In the genomic region with DNA sequence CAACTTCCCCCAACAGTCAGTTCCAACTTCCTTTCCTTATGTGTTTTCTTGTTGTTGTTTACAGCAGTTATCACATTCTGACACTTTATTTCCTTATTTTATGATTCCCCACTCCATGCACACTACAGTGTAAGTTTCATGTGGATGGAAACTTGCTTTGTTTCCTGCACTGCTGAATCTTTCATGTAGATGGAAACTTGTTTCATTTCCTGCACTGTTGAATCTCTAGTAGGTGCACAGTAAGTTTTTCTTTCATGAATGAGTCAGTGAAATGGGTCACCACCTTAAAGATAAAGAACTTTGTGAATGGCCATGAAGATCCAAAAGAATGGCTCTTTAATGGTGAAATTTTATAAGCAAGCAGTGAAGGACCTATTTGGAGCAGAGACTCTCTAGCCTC, we compare ENCODE assay signal across 21 cellular contexts.
DNase-seq lines count a peak whose midpoint lies in the region; ATAC-seq, FAIRE-seq and TF ChIP-seq lines count a peak whose summit lies in the region.
"Had no signal": no experiment of that assay in that cellular context is flagged by ENCODE, and none has a peak within 500 bp of the region (broad histone marks: within the 10 kb centered on the region; RNA-seq: fewer than 3 reads in every experiment).

No MANE protein-coding gene starts in this region.

- no peak for ATAC-seq in K562
- no peak for ATAC-seq in stimulated activated effector memory CD8-positive, alpha-beta T cell treated with anti-CD3 and anti-CD28 coated beads, Interleukin-12 subunit alpha, Interleukin-12 subunit beta, amount 100 ng/mL, for 72 hours
- ATAC-seq: gastroesophageal sphincter, HepG2 had no signal

- intact Hi-C loops in K562 (cut with micrococcal nuclease), result no loop called here
- intact Hi-C loops in vagina (cut with DNase I), result no loop called here

- FAIRE-seq in K562 (lab: Jason Lieb, UNC), result no peak
- FAIRE-seq: HepG2 had no signal

- H4K20me1 ChIP-seq in OCI-LY1 (ENCODE audit: insufficient read depth, low read length), result no peaks in the 10 kb centered on the region
- no peaks in the 10 kb centered on the region for H4K20me1 ChIP-seq in K562 (replicated peaks; ENCODE audit: control insufficient read depth, insufficient read depth, low read length)

- no TSS peak for BruUV-seq in K562 (replicated peaks; lab: Mats Ljungman, UMichigan)

- H3K9ac ChIP-seq in OCI-LY1 (ENCODE audit: low read length), result no peak overlapping the region
- no peak overlapping the region for H3K9ac ChIP-seq in K562 (ENCODE audit: insufficient read depth in 1 of 2, low read depth in 2 of 2, low read length in 2 of 2)
- H3K9ac ChIP-seq: SK-N-SH had no signal

- TF ChIP-seq CTCF in GM06990 (IDR thresholded peaks at IDR 0.05; ENCODE audit: insufficient read depth, low read length, poor library complexity, severe bottlenecking) (no peak), OCI-LY1 (IDR thresholded peaks at IDR 0.05; ENCODE audit: low read length) (no peak), K562 (IDR thresholded peaks at IDR 0.05 in 2 of 3, conservative IDR thresholded peaks at IDR 0.05 in 1 of 3; ENCODE audit: insufficient read depth in 2 of 3, low read depth in 1 of 3, low read length in 3 of 3) (no peak), vagina (IDR thresholded peaks at IDR 0.05) (no peak)

- TF ChIP-seq POLR2A in K562 (conservative IDR thresholded peaks at IDR 0.05) (no peak), vagina (IDR thresholded peaks at IDR 0.05) (no peak)

- no peak overlapping the region for H3K4me3 ChIP-seq in GM06990 (replicated peaks; ENCODE audit: low read depth, low read length)
- H3K4me3 ChIP-seq in OCI-LY1 (ENCODE audit: low read depth, low read length, poor library complexity, severe bottlenecking), result no peak overlapping the region
- H3K4me3 ChIP-seq in K562, result no peak overlapping the region
- no peak overlapping the region for H3K4me3 ChIP-seq in vagina
- H3K4me3 ChIP-seq: esophagus muscularis mucosa, gastroesophageal sphincter, tibial artery had no signal

- no peak overlapping the region for H3K4me3 Mint-ChIP-seq in stimulated activated effector memory CD8-positive, alpha-beta T cell treated with anti-CD3 and anti-CD28 coated beads, Interleukin-12 subunit alpha, Interleukin-12 subunit beta, amount 100 ng/mL, for 72 hours
- H3K4me3 Mint-ChIP-seq: nephron had no signal

- H3K27ac ChIP-seq in OCI-LY1 (ENCODE audit: low read depth, low read length, poor library complexity, severe bottlenecking), result peak overlapping the region; percentile 9
- H3K27ac ChIP-seq in K562 (ENCODE audit: extremely low read depth, low read depth, low read length), result no peak overlapping the region
- no peak overlapping the region for H3K27ac ChIP-seq in vagina
- H3K27ac ChIP-seq: esophagus muscularis mucosa, gastroesophageal sphincter, tibial artery had no signal

- no peaks in the 10 kb centered on the region for H3K27me3 ChIP-seq in GM06990 (replicated peaks; ENCODE audit: control insufficient read depth, insufficient read depth, low read length)
- no peaks in the 10 kb centered on the region for H3K27me3 ChIP-seq in OCI-LY1 (ENCODE audit: insufficient read depth, low read length)
- H3K27me3 ChIP-seq in K562 (ENCODE audit: control insufficient read depth in 2 of 2, insufficient read depth in 2 of 2, low read length in 2 of 2), result no peaks in the 10 kb centered on the region
- H3K27me3 ChIP-seq in vagina, result no peaks in the 10 kb centered on the region
- H3K27me3 ChIP-seq: esophagus muscularis mucosa, gastroesophageal sphincter, tibial artery had no signal

- no peak for TF ChIP-seq EP300 in K562 (IDR thresholded peaks at IDR 0.05; ENCODE audit: low read length)

- DNase-seq in GM06990 (ENCODE audit: extremely low read depth, insufficient read length) (peak; percentile 30), K562 (ENCODE audit: extremely low read depth in 1 of 4, low spot score in 3 of 4) (no peak), vagina (ENCODE audit: extremely low spot score in 2 of 2) (no peak), occipital lobe (lab: John Stamatoyannopoulos, UW) (no peak), COLO668 (lab: John Stamatoyannopoulos, UW; ENCODE audit: unreplicated experiment) (no peak)
- DNase-seq in stimulated activated effector memory CD8-positive, alpha-beta T cell treated with anti-CD3 and anti-CD28 coated beads, Interleukin-12 subunit alpha, Interleukin-12 subunit beta, amount 100 ng/mL, for 72 hours (ENCODE audit: low spot score in 2 of 2), result no peak
- DNase-seq: activated CD4-positive, CD25-positive, alpha-beta regulatory T cell treated with anti-CD3 and anti-CD28 coated beads, Interleukin-2, amount 50 U/mL, for 72 hours; Caco-2; effector CD8-positive, alpha-beta T cell; HCEC 1CT; NCI-H1417; NCI-H510A; RPMI8226; SK-N-SH; tibial artery had no signal

- peaks cover 80% of the 10 kb centered on the region for H3K79me2 ChIP-seq in OCI-LY1 (ENCODE audit: insufficient read depth, low read length)
- peaks cover 35% of the 10 kb centered on the region for H3K79me2 ChIP-seq in K562 (ENCODE audit: control insufficient read depth, insufficient read depth, low read length)

- peaks cover 6% of the 10 kb centered on the region for H3K4me1 ChIP-seq in OCI-LY1 (ENCODE audit: insufficient read depth, low read length, severe bottlenecking)
- no peaks in the 10 kb centered on the region; a peak in 1 of 5 replicates for H3K4me1 ChIP-seq in K562 (replicated peaks in 1 of 2; ENCODE audit: control insufficient read depth in 2 of 2, insufficient read depth in 2 of 2, low read length in 2 of 2)
- peaks cover 12% of the 10 kb centered on the region for H3K4me1 ChIP-seq in vagina
- H3K4me1 ChIP-seq: Caco-2 had no signal

- in situ Hi-C loops in K562 (cut with MboI), result no loop called here

- H3K9me3 Mint-ChIP-seq in stimulated activated effector memory CD8-positive, alpha-beta T cell treated with anti-CD3 and anti-CD28 coated beads, Interleukin-12 subunit alpha, Interleukin-12 subunit beta, amount 100 ng/mL, for 72 hours, result peaks cover 3% of the 10 kb centered on the region

- H3K9me3 ChIP-seq in OCI-LY1 (ENCODE audit: low read length) (no peaks in the 10 kb centered on the region; the same call in 1 of the 2 replicates), K562 (replicated peaks; ENCODE audit: control insufficient read depth, insufficient read depth, low read depth, low read length) (no peaks in the 10 kb centered on the region), vagina (no peaks in the 10 kb centered on the region)
- H3K9me3 ChIP-seq: Caco-2, esophagus muscularis mucosa, gastroesophageal sphincter, SK-N-SH, tibial artery had no signal

- H3K9me1 ChIP-seq in K562 (ENCODE audit: control insufficient read depth, insufficient read depth, low read length), result no peaks in the 10 kb centered on the region

- H3K36me3 Mint-ChIP-seq in stimulated activated effector memory CD8-positive, alpha-beta T cell treated with anti-CD3 and anti-CD28 coated beads, Interleukin-12 subunit alpha, Interleukin-12 subunit beta, amount 100 ng/mL, for 72 hours, result peaks cover 2% of the 10 kb centered on the region

- peaks cover 63% of the 10 kb centered on the region for H3K4me1 Mint-ChIP-seq in stimulated activated effector memory CD8-positive, alpha-beta T cell treated with anti-CD3 and anti-CD28 coated beads, Interleukin-12 subunit alpha, Interleukin-12 subunit beta, amount 100 ng/mL, for 72 hours

- H3K36me3 ChIP-seq in GM06990 (ENCODE audit: control insufficient read depth, insufficient read depth, low read length) (no peaks in the 10 kb centered on the region; the same call in none of the 2 replicates), OCI-LY1 (ENCODE audit: insufficient read depth, low read length) (peaks cover 48% of the 10 kb centered on the region), K562 (ENCODE audit: control insufficient read depth, insufficient read depth, low read length) (no peaks in the 10 kb centered on the region), vagina (no peaks in the 10 kb centered on the region)
- H3K36me3 ChIP-seq: esophagus muscularis mucosa, gastroesophageal sphincter, tibial artery had no signal

- H3K4me2 ChIP-seq in OCI-LY1 (ENCODE audit: low read length) (no peak overlapping the region), K562 (ENCODE audit: insufficient read depth, low read length) (no peak overlapping the region)
- H3K4me2 ChIP-seq: SK-N-SH had no signal

- H3K27ac Mint-ChIP-seq in stimulated activated effector memory CD8-positive, alpha-beta T cell treated with anti-CD3 and anti-CD28 coated beads, Interleukin-12 subunit alpha, Interleukin-12 subunit beta, amount 100 ng/mL, for 72 hours, result peak overlapping the region; percentile 6
- H3K27ac Mint-ChIP-seq: nephron, progenitor cell of endocrine pancreas had no signal

- POLR2A ChIA-PET in K562 (lab: Yijun Ruan, JAX), result no interaction called here

- no peak overlapping the region for H2AFZ ChIP-seq in OCI-LY1 (ENCODE audit: low read length)
- no peak overlapping the region for H2AFZ ChIP-seq in K562 (ENCODE audit: low read depth, low read length)

- no peaks in the 10 kb centered on the region for H3F3A ChIP-seq in OCI-LY1 (ENCODE audit: insufficient read depth, low read length)

- no peaks in the 10 kb centered on the region for H3K9me2 ChIP-seq in OCI-LY1 (ENCODE audit: low read depth, low read length)
- H3K9me2 ChIP-seq: SK-N-SH had no signal

- TF ChIP-seq RAD21 in K562 (CRISPR knock-in tag; conservative IDR thresholded peaks at IDR 0.05 in 1 of 2, IDR thresholded peaks at IDR 0.05 in 1 of 2), result no peak

- CTCF ChIA-PET in K562 (lab: Yijun Ruan, JAX; ENCODE audit: low intra/inter-chr PET ratio), result no interaction called here

TF ChIP-seq in K562, 482 proteins besides CTCF, POLR2A, EP300 and RAD21:
- peak; percentile 13 for TF ChIP-seq RBM25 (IDR thresholded peaks at IDR 0.05; ENCODE audit: low read depth, low read length, severe bottlenecking)
- TF ChIP-seq, protein P1, sequence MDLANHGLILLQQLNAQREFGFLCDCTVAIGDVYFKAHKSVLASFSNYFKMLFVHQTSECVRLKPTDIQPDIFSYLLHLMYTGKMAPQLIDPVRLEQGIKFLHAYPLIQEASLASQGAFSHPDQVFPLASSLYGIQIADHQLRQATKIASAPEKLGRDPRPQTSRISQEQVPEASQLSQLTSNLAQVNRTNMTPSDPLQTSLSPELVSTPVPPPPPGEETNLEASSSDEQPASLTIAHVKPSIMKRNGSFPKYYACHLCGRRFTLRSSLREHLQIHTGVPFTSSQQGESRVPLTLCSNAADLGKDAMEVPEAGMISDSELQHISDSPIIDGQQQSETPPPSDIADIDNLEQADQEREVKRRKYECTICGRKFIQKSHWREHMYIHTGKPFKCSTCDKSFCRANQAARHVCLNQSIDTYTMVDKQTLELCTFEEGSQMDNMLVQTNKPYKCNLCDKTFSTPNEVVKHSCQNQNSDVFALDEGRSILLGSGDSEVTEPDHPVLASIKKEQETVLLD (IDR thresholded peaks at IDR 0.05), result no peak
